21 cellular contexts compared by ENCODE assay signal in the genomic region with DNA sequence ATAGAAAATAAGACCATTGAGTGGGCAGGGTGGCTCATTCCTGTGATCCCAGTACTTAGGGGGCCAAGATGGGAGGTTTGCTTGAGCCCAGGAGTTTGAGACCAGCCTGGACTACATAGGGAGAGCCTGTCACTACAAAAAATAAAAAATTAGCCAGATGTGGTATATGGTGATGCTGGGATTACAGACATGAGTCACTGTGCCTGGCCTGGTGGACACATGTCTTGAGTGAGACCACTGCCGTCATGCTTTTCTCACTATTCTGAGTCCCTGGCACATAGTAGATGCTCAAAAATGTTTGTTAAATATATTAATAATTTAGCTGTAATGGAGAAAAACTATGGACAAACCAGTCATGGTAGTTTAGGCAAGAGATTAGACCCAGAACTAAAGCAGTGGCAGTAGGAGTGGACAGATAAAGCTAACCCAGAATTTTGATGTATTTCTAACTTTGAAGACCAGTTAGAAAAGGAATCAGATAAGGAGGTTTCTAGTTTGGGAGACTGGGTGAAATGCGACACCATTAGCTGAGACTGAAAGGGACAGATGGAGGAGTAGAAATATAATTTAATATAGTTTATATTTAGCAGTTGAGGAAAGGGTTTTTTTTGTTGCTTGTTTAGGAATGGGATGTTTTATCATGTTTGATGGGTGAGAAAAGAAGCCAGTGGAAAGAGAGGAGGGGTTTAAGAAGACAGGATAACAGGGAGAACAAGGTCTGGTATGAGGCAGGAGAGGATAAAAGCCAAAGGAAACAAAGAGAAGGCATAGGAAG. TPM values are rescaled to one million over a fixed set of nuclear protein-coding genes. Genes with fewer than 3 reads are reported as not detected.
DNase-seq lines count a peak whose midpoint lies in the region; ATAC-seq and TF ChIP-seq lines count a peak whose summit lies in the region.
"Had no signal": no experiment of that assay in that cellular context is flagged by ENCODE, and none has a peak within 500 bp of the region (broad histone marks: within the 10 kb centered on the region; RNA-seq: fewer than 3 reads in every experiment).

No MANE protein-coding gene starts in this region.

- H3K9me3 Mint-ChIP-seq in brain (no peaks in the 10 kb centered on the region), osteocyte (ENCODE audit: unreplicated experiment) (no peaks in the 10 kb centered on the region)

- no peak for ATAC-seq in GM21825 (IDR thresholded peaks at IDR 0.05; ENCODE audit: unreplicated experiment)
- ATAC-seq: pancreas had no signal

- peak overlapping the region in 2 of 5 experiments; percentile 40 to 70 for H3K4me3 Mint-ChIP-seq in brain
- H3K4me3 Mint-ChIP-seq in osteocyte (ENCODE audit: unreplicated experiment) = no peak overlapping the region

- H3K4me1 ChIP-seq in Loucy (ENCODE audit: insufficient read depth, low read length, poor library complexity, severe bottlenecking) = peaks cover 4% of the 10 kb centered on the region
- H3K4me1 ChIP-seq: esophagus squamous epithelium, pancreas, transverse colon had no signal

- H3K4me1 Mint-ChIP-seq in brain (peaks cover 14% of the 10 kb centered on the region), osteocyte (ENCODE audit: unreplicated experiment) (peaks cover 6% of the 10 kb centered on the region)

- TF ChIP-seq CTCF in Loucy (conservative IDR thresholded peaks at IDR 0.05; ENCODE audit: low read length) (no peak), brain (conservative IDR thresholded peaks at IDR 0.05) (no peak), osteocyte (IDR thresholded peaks at IDR 0.05) (no peak)

- no peaks in the 10 kb centered on the region for H3F3A ChIP-seq in Loucy (ENCODE audit: low read depth)

- H3K27me3 Mint-ChIP-seq in brain (peaks cover 4% of the 10 kb centered on the region), osteocyte (ENCODE audit: unreplicated experiment) (no peaks in the 10 kb centered on the region)

- H3K36me3 ChIP-seq in Loucy (ENCODE audit: insufficient read depth, low read length) = no peaks in the 10 kb centered on the region
- H3K36me3 ChIP-seq: BE2C, esophagus squamous epithelium, pancreas, transverse colon had no signal

- H3K79me2 ChIP-seq in Loucy (ENCODE audit: insufficient read depth, low read length) = no peaks in the 10 kb centered on the region

- no peaks in the 10 kb centered on the region for H4K20me1 ChIP-seq in Loucy (ENCODE audit: insufficient read depth, low read length, poor library complexity, severe bottlenecking)

- H3K27ac Mint-ChIP-seq in brain = peak overlapping the region; percentile 31 to 93 (median 88)
- H3K27ac Mint-ChIP-seq in osteocyte (ENCODE audit: unreplicated experiment) = peak overlapping the region; percentile 78

- peak overlapping the region; percentile 79 for H2AFZ ChIP-seq in Loucy (ENCODE audit: low read length)

- DNase-seq in EL = peak; percentile 34
- no peak for DNase-seq in osteocyte (ENCODE audit: extremely low spot score, unreplicated experiment)
- no peak for DNase-seq in GM19238 (ENCODE audit: insufficient read length, low spot score)
- DNase-seq in NCI-H187 (lab: John Stamatoyannopoulos, UW) = no peak
- no peak for DNase-seq in effector CD8-positive, alpha-beta T cell (lab: John Stamatoyannopoulos, UW)
- DNase-seq: activated CD4-positive, CD25-positive, alpha-beta regulatory T cell treated with anti-CD3 and anti-CD28 coated beads, Interleukin-2, amount 50 U/mL, for 72 hours; activated CD8-positive, alpha-beta memory T cell treated with anti-CD3 and anti-CD28 coated beads, Interleukin-2, amount 50 U/mL, for 4 hours; activated naive CD4-positive, alpha-beta T cell treated with anti-CD3 and anti-CD28 coated beads, Interleukin-2, amount 50 U/mL, for 16 hours; BE2C; DMS153; dorsolateral prefrontal cortex; esophagus squamous epithelium; midbrain; RPMI8226; stimulated activated CD4-positive, alpha-beta T cell treated with anti-CD3 and anti-CD28 coated beads, Interleukin-12 subunit alpha, Interleukin-12 subunit beta, amount 100 ng/mL, for 4 hours; stimulated activated naive CD4-positive, alpha-beta T cell; transverse colon had no signal

- H3K4me2 ChIP-seq in Loucy (ENCODE audit: low read depth, low read length, poor library complexity, severe bottlenecking) = no peak overlapping the region

- H3K27me3 ChIP-seq in Loucy (ENCODE audit: insufficient read depth, low read length, poor library complexity, severe bottlenecking) = no peaks in the 10 kb centered on the region
- H3K27me3 ChIP-seq: BE2C, dorsolateral prefrontal cortex, esophagus squamous epithelium, pancreas, transverse colon had no signal

- no peaks in the 10 kb centered on the region for H3K36me3 Mint-ChIP-seq in brain
- no peaks in the 10 kb centered on the region for H3K36me3 Mint-ChIP-seq in osteocyte (ENCODE audit: unreplicated experiment)

- H3K4me3 ChIP-seq in Loucy (ENCODE audit: low read length, poor library complexity, severe bottlenecking) = no peak overlapping the region
- H3K4me3 ChIP-seq: dorsolateral prefrontal cortex, esophagus squamous epithelium, pancreas, transverse colon had no signal

- no peak overlapping the region for H3K9ac ChIP-seq in Loucy (ENCODE audit: low read depth, low read length, poor library complexity, severe bottlenecking)

- no peaks in the 10 kb centered on the region for H3K9me3 ChIP-seq in Loucy (ENCODE audit: insufficient read depth, low read depth, low read length)
- H3K9me3 ChIP-seq: BE2C, esophagus squamous epithelium, pancreas, transverse colon had no signal

- H3K9me2 ChIP-seq in Loucy (replicated peaks; ENCODE audit: low read depth, low read length) = no peaks in the 10 kb centered on the region

RNA-seq across cellular contexts. Expression of gene PTGES3, which starts 7.4 kb away (rescaled TPM):
- 239 TPM for polyA plus RNA-seq in brain (ENCODE audit: insufficient read depth, low read depth, low replicate concordance)
- total RNA-seq in osteocyte = 136 and 140 TPM in 2 replicates

RNA-seq across cellular contexts. Expression of gene NACA, which starts 29.6 kb away (rescaled TPM):
- 1,047 TPM for polyA plus RNA-seq in brain (ENCODE audit: insufficient read depth, low read depth, low replicate concordance)
- total RNA-seq in osteocyte = 767 and 791 TPM in 2 replicates

RNA-seq across cellular contexts. Expression of gene ATP5F1B, which starts 49.7 kb away (rescaled TPM):
- 812 TPM for polyA plus RNA-seq in brain (ENCODE audit: insufficient read depth, low read depth, low replicate concordance)
- total RNA-seq in osteocyte = 423 TPM in 2 replicates

RNA-seq across cellular contexts. Expression of gene PRIM1, which starts 56.6 kb away (rescaled TPM):
- polyA plus RNA-seq in brain (ENCODE audit: insufficient read depth, low read depth, low replicate concordance) = 24.2 TPM
- total RNA-seq in osteocyte = 5.6 and 6.2 TPM in 2 replicates
